In genomic region chr5:10704949-10705621, GRCh38 we compare ENCODE assay signal across 9 cellular contexts. TPM values are rescaled to one million over a fixed set of nuclear protein-coding genes. Genes with fewer than 3 reads are reported as not detected.
DNase-seq lines count a peak whose midpoint lies in the region; ATAC-seq lines count a peak whose summit lies in the region.
"Had no signal": no experiment of that assay in that cellular context is flagged by ENCODE, and none has a peak within 500 bp of the region (broad histone marks: within the 10 kb centered on the region; RNA-seq: fewer than 3 reads in every experiment).

No MANE protein-coding gene starts in this region.

- H3K9me3 Mint-ChIP-seq in activated naive CD8-positive, alpha-beta T cell (ENCODE audit: low read depth) = no peaks in the 10 kb centered on the region
- H3K9me3 Mint-ChIP-seq: central memory CD8-positive, alpha-beta T cell had no signal

- peak; percentile 33 for ATAC-seq in GM18498 (IDR thresholded peaks at IDR 0.05; ENCODE audit: unreplicated experiment)

- no peak overlapping the region for H3K4me3 ChIP-seq in Jurkat, Clone E6-1 (ENCODE audit: low read length)

- peak overlapping the region; percentile 4 for H3K4me3 Mint-ChIP-seq in activated naive CD8-positive, alpha-beta T cell
- H3K4me3 Mint-ChIP-seq: central memory CD8-positive, alpha-beta T cell had no signal

- peak; percentile 38 for DNase-seq in Jurkat, Clone E6-1 (ENCODE audit: low read depth, low spot score)
- peak; percentile 89 for DNase-seq in myocyte (ENCODE audit: low read depth)
- DNase-seq in NCI-H2107 treated with DMSO at 0.1 percent for 48 hours (lab: John Stamatoyannopoulos, UW; ENCODE audit: unreplicated experiment) = no peak
- no peak for DNase-seq in COLO668 (lab: John Stamatoyannopoulos, UW; ENCODE audit: unreplicated experiment)
- no peak for DNase-seq in ecto neural progenitor cell (ENCODE audit: low spot score)
- DNase-seq in DMS153 treated with DMSO at 0.1 percent for 48 hours (lab: John Stamatoyannopoulos, UW; ENCODE audit: unreplicated experiment) = no peak

- H3K27me3 Mint-ChIP-seq in activated naive CD8-positive, alpha-beta T cell = no peaks in the 10 kb centered on the region
- H3K27me3 Mint-ChIP-seq: central memory CD8-positive, alpha-beta T cell had no signal

- H3K4me1 Mint-ChIP-seq in activated naive CD8-positive, alpha-beta T cell (ENCODE audit: low read depth) = peaks cover 32% of the 10 kb centered on the region

- H3K36me3 Mint-ChIP-seq in activated naive CD8-positive, alpha-beta T cell = no peaks in the 10 kb centered on the region

- peak overlapping the region; percentile 75 for H3K27ac Mint-ChIP-seq in activated naive CD8-positive, alpha-beta T cell

RNA-seq across cellular contexts. Expression of gene DAP, which starts 55.9 kb away (rescaled TPM):
- polyA plus RNA-seq in Jurkat, Clone E6-1 (2012; ENCODE audit: insufficient read depth, insufficient read length) = 98.6 TPM
- total RNA-seq in myocyte = 11.0 and 17.9 TPM in 2 replicates
- polyA plus RNA-seq in myocyte (2012) = 340 TPM

Comparison
In these comparisons a context has a peak if more than half of its experiments do, and no peak if none do; other contexts are left out.
1. DNase-seq: peak in Jurkat, Clone E6-1 (single experiment) and myocyte (single experiment); none in NCI-H2107 treated with DMSO at 0.1 percent for 48 hours (single experiment), COLO668 (single experiment), ecto neural progenitor cell (single experiment) and DMS153 treated with DMSO at 0.1 percent for 48 hours (single experiment).